ENCODE assay signal across 8 cellular contexts in genomic region chr15:33700695-33701303, GRCh38.
DNase-seq lines count a peak whose midpoint lies in the region; ATAC-seq and TF ChIP-seq lines count a peak whose summit lies in the region.

No MANE protein-coding gene starts in this region.

- H3K4me3 Mint-ChIP-seq in natural killer cell treated with Interleukin-12 subunit alpha and Interleukin-12 subunit beta and Interleukin-15 and Interleukin-18, amount 100 ng/mL, for 72 hours: no peak overlapping the region
- no peak overlapping the region for H3K4me3 Mint-ChIP-seq in stimulated activated memory B cell treated with anti-CD40 and anti-IgM and Interleukin-4, amounts not matched to agents 10 μg/mL and 1 μg/mL and 100 μg/mL, for 72 hours

- TF ChIP-seq CTCF in OCI-LY3 (IDR thresholded peaks at IDR 0.05; ENCODE audit: low read depth, low read length) (peak; percentile 91), esophagus squamous epithelium (IDR thresholded peaks at IDR 0.05) (peak; percentile 68 to 88 (median 80))

- no peaks in the 10 kb centered on the region for H3K9me3 Mint-ChIP-seq in natural killer cell treated with Interleukin-12 subunit alpha and Interleukin-12 subunit beta and Interleukin-15 and Interleukin-18, amount 100 ng/mL, for 72 hours
- H3K9me3 Mint-ChIP-seq in stimulated activated memory B cell treated with anti-CD40 and anti-IgM and Interleukin-4, amounts not matched to agents 10 μg/mL and 1 μg/mL and 100 μg/mL, for 72 hours: no peaks in the 10 kb centered on the region

- no peaks in the 10 kb centered on the region for H3K36me3 Mint-ChIP-seq in natural killer cell treated with Interleukin-12 subunit alpha and Interleukin-12 subunit beta and Interleukin-15 and Interleukin-18, amount 100 ng/mL, for 72 hours
- no peaks in the 10 kb centered on the region for H3K36me3 Mint-ChIP-seq in stimulated activated memory B cell treated with anti-CD40 and anti-IgM and Interleukin-4, amounts not matched to agents 10 μg/mL and 1 μg/mL and 100 μg/mL, for 72 hours

- DNase-seq in NCI-H2196 (lab: John Stamatoyannopoulos, UW; ENCODE audit: unreplicated experiment) (peak; percentile 24), NCI-H2196 treated with DMSO at 0.1 percent for 48 hours (lab: John Stamatoyannopoulos, UW; ENCODE audit: unreplicated experiment) (no peak), activated T-cell treated with anti-CD3 and anti-CD28 coated beads for 4 hours (peak; percentile 32), esophagus squamous epithelium (lab: John Stamatoyannopoulos, UW) (no peak)
- DNase-seq in natural killer cell treated with Interleukin-12 subunit alpha and Interleukin-12 subunit beta and Interleukin-15 and Interleukin-18, amount 100 ng/mL, for 72 hours (ENCODE audit: low spot score): peak; percentile 69

- H3K79me2 ChIP-seq in OCI-LY3 (ENCODE audit: low read length): no peaks in the 10 kb centered on the region

- no peak overlapping the region for H3K27ac Mint-ChIP-seq in natural killer cell treated with Interleukin-12 subunit alpha and Interleukin-12 subunit beta and Interleukin-15 and Interleukin-18, amount 100 ng/mL, for 72 hours
- no peak overlapping the region for H3K27ac Mint-ChIP-seq in stimulated activated memory B cell treated with anti-CD40 and anti-IgM and Interleukin-4, amounts not matched to agents 10 μg/mL and 1 μg/mL and 100 μg/mL, for 72 hours

- no peaks in the 10 kb centered on the region for H4K20me1 ChIP-seq in OCI-LY3 (ENCODE audit: insufficient read depth, low read length)

- H3K4me1 ChIP-seq in OCI-LY3 (ENCODE audit: low read length) (peaks cover 3% of the 10 kb centered on the region; the same call in 1 of the 2 replicates), esophagus squamous epithelium (peaks cover 0 to 4% (median 0%) of the 10 kb centered on the region in 3 donors)

- peak; percentile 75 for ATAC-seq in HG03432 (IDR thresholded peaks at IDR 0.05; ENCODE audit: unreplicated experiment)
- ATAC-seq in natural killer cell treated with Interleukin-12 subunit alpha and Interleukin-12 subunit beta and Interleukin-15 and Interleukin-18, amount 100 ng/mL, for 72 hours: peak; percentile 69 to 72
- peak; percentile 74 for ATAC-seq in stimulated activated memory B cell treated with anti-CD40 and anti-IgM and Interleukin-4, amounts not matched to agents 10 μg/mL and 1 μg/mL and 100 μg/mL, for 72 hours

- 15 to 18% methylated on average over 18 to 19 of the region's 19 CpGs for WGBS in esophagus squamous epithelium, 2 donors

- no peaks in the 10 kb centered on the region for H3K4me1 Mint-ChIP-seq in natural killer cell treated with Interleukin-12 subunit alpha and Interleukin-12 subunit beta and Interleukin-15 and Interleukin-18, amount 100 ng/mL, for 72 hours (ENCODE audit: low read depth in 2 of 2)
- H3K4me1 Mint-ChIP-seq in stimulated activated memory B cell treated with anti-CD40 and anti-IgM and Interleukin-4, amounts not matched to agents 10 μg/mL and 1 μg/mL and 100 μg/mL, for 72 hours: peaks cover 7% of the 10 kb centered on the region

- no peaks in the 10 kb centered on the region for H3K36me3 ChIP-seq in OCI-LY3 (replicated peaks; ENCODE audit: low read depth, low read length)
- H3K36me3 ChIP-seq in esophagus squamous epithelium: no peaks in the 10 kb centered on the region

- intact Hi-C loops in esophagus squamous epithelium (cut with DNase I): no loop called here

- H3K9me3 ChIP-seq in OCI-LY3 (ENCODE audit: insufficient read depth, low read length) (no peaks in the 10 kb centered on the region), esophagus squamous epithelium (no peaks in the 10 kb centered on the region)

- H2AFZ ChIP-seq in OCI-LY3 (ENCODE audit: low read depth, low read length): no peak overlapping the region

- H3K4me3 ChIP-seq in OCI-LY3 (ENCODE audit: low read length) (0 out of 2 replicates have a peak overlapping the region, but pooled peaks have one; percentile 14), esophagus squamous epithelium (no peak overlapping the region)

- no peak for TF ChIP-seq POLR2A in esophagus squamous epithelium (IDR thresholded peaks at IDR 0.05)

- H3K27me3 ChIP-seq in OCI-LY3 (ENCODE audit: low read depth, low read length) (peaks cover 23% of the 10 kb centered on the region), esophagus squamous epithelium (no peaks in the 10 kb centered on the region)

- H3K9ac ChIP-seq in OCI-LY3 (ENCODE audit: low read length): no peak overlapping the region

- peaks cover 3 to 20% of the 10 kb centered on the region in 2 donors for H3K27me3 Mint-ChIP-seq in natural killer cell treated with Interleukin-12 subunit alpha and Interleukin-12 subunit beta and Interleukin-15 and Interleukin-18, amount 100 ng/mL, for 72 hours
- peaks cover 16% of the 10 kb centered on the region for H3K27me3 Mint-ChIP-seq in stimulated activated memory B cell treated with anti-CD40 and anti-IgM and Interleukin-4, amounts not matched to agents 10 μg/mL and 1 μg/mL and 100 μg/mL, for 72 hours

- H3K27ac ChIP-seq in OCI-LY3 (ENCODE audit: low read length): no peak overlapping the region
- no peak overlapping the region for H3K27ac ChIP-seq in esophagus squamous epithelium

- H3K4me2 ChIP-seq in OCI-LY3 (ENCODE audit: low read length): peak overlapping the region; percentile 50

Comparison
In these comparisons a context has a peak if more than half of its experiments do, and no peak if none do; other contexts are left out.
1. DNase-seq: peak in NCI-H2196 (single experiment), activated T-cell treated with anti-CD3 and anti-CD28 coated beads for 4 hours (single experiment) and natural killer cell treated with Interleukin-12 subunit alpha and Interleukin-12 subunit beta and Interleukin-15 and Interleukin-18, amount 100 ng/mL, for 72 hours (single experiment); none in NCI-H2196 treated with DMSO at 0.1 percent for 48 hours (single experiment) and esophagus squamous epithelium (single experiment).
2. Peak in every context shown above with its lines, with median percentiles within 50 percentile points of each other: ATAC-seq.